In the genomic region with DNA sequence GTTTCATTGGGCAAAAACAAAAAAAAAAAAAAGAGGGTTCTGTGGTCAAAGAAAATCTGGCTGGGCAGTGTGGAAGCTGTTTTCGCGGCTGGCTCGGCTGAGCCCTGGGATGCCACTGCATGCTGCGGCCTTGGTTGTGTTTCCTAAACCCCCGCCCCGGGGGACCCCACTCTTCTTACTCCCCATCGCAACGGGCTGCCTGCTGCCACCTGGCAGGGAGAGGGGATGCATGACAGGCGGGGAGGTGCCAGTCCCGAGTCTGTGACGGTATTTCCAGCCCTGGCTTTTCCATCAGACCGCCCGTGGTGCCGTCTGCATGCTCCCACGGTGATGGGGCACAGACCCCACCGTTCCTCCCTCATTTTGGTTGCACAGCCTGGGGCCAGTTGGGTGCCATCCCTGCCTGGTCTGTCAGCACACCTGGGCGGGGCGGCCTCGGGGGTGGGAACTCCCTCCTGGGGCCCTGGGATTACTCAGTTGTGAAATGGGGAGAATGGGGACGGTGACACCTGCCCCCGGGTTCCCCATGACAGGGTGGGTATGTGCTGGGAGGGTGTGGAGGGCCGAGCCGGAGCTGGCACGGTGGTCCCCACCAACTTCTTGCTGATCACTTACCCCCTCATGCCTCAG, we compare ENCODE assay signal across 1 cellular context.
TF ChIP-seq lines count a peak whose summit lies in the region.

No MANE protein-coding gene starts in this region.

TF ChIP-seq in GM12878, 131 proteins besides CTCF, POLR2A, EP300 and RAD21 (continued from another document):
- TF ChIP-seq ZBTB4 (CRISPR knock-in tag; IDR thresholded peaks at IDR 0.05) (no peak), SRF (IDR thresholded peaks at IDR 0.05; ENCODE audit: low read depth in 2 of 2, low read length in 2 of 2) (no peak), NFIC (IDR thresholded peaks at IDR 0.05; ENCODE audit: low read depth, low read length) (no peak)
